8 cellular contexts compared by ENCODE assay signal in the genomic region with DNA sequence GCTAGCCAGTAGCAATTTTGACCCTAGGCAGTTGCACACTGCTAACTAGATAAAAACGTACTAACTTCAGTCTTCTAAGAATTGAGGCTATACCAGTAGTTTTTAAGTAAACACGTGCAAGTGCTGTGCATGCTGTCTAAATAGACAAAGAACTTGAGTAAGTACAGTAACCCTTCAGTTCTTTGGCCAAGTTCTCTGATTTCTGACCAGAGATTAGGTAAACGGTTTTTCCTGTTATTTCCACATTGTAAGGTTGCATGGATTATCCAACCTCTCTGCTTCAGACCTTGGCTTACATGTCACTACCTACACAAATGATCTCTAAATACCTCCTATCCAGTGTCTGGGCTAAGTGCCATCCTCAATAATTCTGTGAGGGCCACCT. TPM values are rescaled to one million over a fixed set of nuclear protein-coding genes. Genes with fewer than 3 reads are reported as not detected.
DNase-seq lines count a peak whose midpoint lies in the region; ATAC-seq lines count a peak whose summit lies in the region.

No MANE protein-coding gene starts in this region.

- peak overlapping the region; percentile 85 for H3K4me3 Mint-ChIP-seq in T-helper 1 cell treated with Interleukin-12 subunit alpha and Interleukin-12 subunit beta and Interleukin-4 antibody, amounts not matched to agents 30 μg/mL and 1 μg/mL, for 36 hours
- H3K4me3 Mint-ChIP-seq in activated T-helper 1 cell treated with anti-CD3 and anti-CD28 coated beads, Interleukin-12 subunit alpha, Interleukin-12 subunit beta, Interleukin-2, Interleukin-4 antibody, amounts not matched to agents 30 ng/mL and 10 ng/mL and 1 ng/mL, durations not matched to agents 14 hours and 24 hours and 36 hours = peak overlapping the region; percentile 86

- H3K27ac ChIP-seq in iPS-20b (ENCODE audit: low read length) = no peak overlapping the region
- H3K27ac ChIP-seq in stomach smooth muscle (ENCODE audit: low read length) = peak overlapping the region; percentile 64

- H3K9ac ChIP-seq in iPS-20b (ENCODE audit: low read depth, low read length) (peak overlapping the region; percentile 90), stomach smooth muscle (ENCODE audit: low read length in 2 of 2) (peak overlapping the region; percentile 48 to 65)

- no peaks in the 10 kb centered on the region for H3K36me3 Mint-ChIP-seq in T-helper 1 cell treated with Interleukin-12 subunit alpha and Interleukin-12 subunit beta and Interleukin-4 antibody, amounts not matched to agents 30 μg/mL and 1 μg/mL, for 36 hours (ENCODE audit: low read depth)
- peaks cover 6% of the 10 kb centered on the region for H3K36me3 Mint-ChIP-seq in activated T-helper 1 cell treated with anti-CD3 and anti-CD28 coated beads, Interleukin-12 subunit alpha, Interleukin-12 subunit beta, Interleukin-2, Interleukin-4 antibody, amounts not matched to agents 30 ng/mL and 10 ng/mL and 1 ng/mL, durations not matched to agents 14 hours and 24 hours and 36 hours (ENCODE audit: low read depth)

- H3K4me3 ChIP-seq in iPS-20b (ENCODE audit: low read length) (peak overlapping the region; percentile 89), stomach smooth muscle (ENCODE audit: low read length in 2 of 2) (peak overlapping the region; percentile 80 to 86)

- intact Hi-C loops in activated T-helper 1 cell treated with anti-CD3 and anti-CD28 coated beads, Interleukin-12 subunit alpha, Interleukin-12 subunit beta, Interleukin-2, Interleukin-4 antibody, amounts not matched to agents 30 ng/mL and 10 ng/mL and 1 ng/mL, durations not matched to agents 14 hours and 24 hours and 36 hours (cut with micrococcal nuclease) = loop anchor here (1.0 to 5.0 kb wide), 11 partner anchors 12 to 785 kb away; partner anchors contain the start of genes ACAP2, ATP13A3, LSG1 and PPP1R2

- H3K4me1 ChIP-seq in iPS-20b (ENCODE audit: insufficient read depth, low read length) (peaks cover 11% of the 10 kb centered on the region), stomach smooth muscle (ENCODE audit: control insufficient read depth, insufficient read depth, low read length) (peaks cover 28% of the 10 kb centered on the region)

- no peak for ATAC-seq in left lobe of liver

- H3K36me3 ChIP-seq in iPS-20b (ENCODE audit: insufficient read depth, low read depth, low read length) (peaks cover 15% of the 10 kb centered on the region), stomach smooth muscle (ENCODE audit: control insufficient read depth in 2 of 2, insufficient read depth in 2 of 2, low read length in 2 of 2) (no peaks in the 10 kb centered on the region)

- peak overlapping the region; percentile 79 for H3K27ac Mint-ChIP-seq in T-helper 1 cell treated with Interleukin-12 subunit alpha and Interleukin-12 subunit beta and Interleukin-4 antibody, amounts not matched to agents 30 μg/mL and 1 μg/mL, for 36 hours
- peak overlapping the region; percentile 91 for H3K27ac Mint-ChIP-seq in activated T-helper 1 cell treated with anti-CD3 and anti-CD28 coated beads, Interleukin-12 subunit alpha, Interleukin-12 subunit beta, Interleukin-2, Interleukin-4 antibody, amounts not matched to agents 30 ng/mL and 10 ng/mL and 1 ng/mL, durations not matched to agents 14 hours and 24 hours and 36 hours

- H3K27me3 ChIP-seq in iPS-20b (ENCODE audit: insufficient read depth, low read length) (no peaks in the 10 kb centered on the region), stomach smooth muscle (ENCODE audit: control insufficient read depth in 1 of 2, insufficient read depth in 2 of 2, low read length in 2 of 2) (no peaks in the 10 kb centered on the region)

- H3K9me3 Mint-ChIP-seq in T-helper 1 cell treated with Interleukin-12 subunit alpha and Interleukin-12 subunit beta and Interleukin-4 antibody, amounts not matched to agents 30 μg/mL and 1 μg/mL, for 36 hours = no peaks in the 10 kb centered on the region
- no peaks in the 10 kb centered on the region for H3K9me3 Mint-ChIP-seq in activated T-helper 1 cell treated with anti-CD3 and anti-CD28 coated beads, Interleukin-12 subunit alpha, Interleukin-12 subunit beta, Interleukin-2, Interleukin-4 antibody, amounts not matched to agents 30 ng/mL and 10 ng/mL and 1 ng/mL, durations not matched to agents 14 hours and 24 hours and 36 hours

- DNase-seq in T-helper 1 cell = no peak
- no peak for DNase-seq in activated T-helper 1 cell treated with anti-CD3 and anti-CD28 coated beads, Interleukin-12 subunit alpha, Interleukin-12 subunit beta, Interleukin-2, Interleukin-4 antibody, amounts not matched to agents 30 ng/mL and 10 ng/mL and 1 ng/mL, durations not matched to agents 14 hours and 24 hours and 36 hours (ENCODE audit: low spot score)
- no peak for DNase-seq in left lobe of liver (ENCODE audit: low spot score)
- DNase-seq in T-helper 9 cell = no peak
- no peak for DNase-seq in NOMO-1 (lab: John Stamatoyannopoulos, UW; ENCODE audit: unreplicated experiment in 2 of 2)

- H3K4me1 Mint-ChIP-seq in T-helper 1 cell treated with Interleukin-12 subunit alpha and Interleukin-12 subunit beta and Interleukin-4 antibody, amounts not matched to agents 30 μg/mL and 1 μg/mL, for 36 hours (ENCODE audit: low read depth) = peaks cover 20% of the 10 kb centered on the region
- peaks cover 30% of the 10 kb centered on the region for H3K4me1 Mint-ChIP-seq in activated T-helper 1 cell treated with anti-CD3 and anti-CD28 coated beads, Interleukin-12 subunit alpha, Interleukin-12 subunit beta, Interleukin-2, Interleukin-4 antibody, amounts not matched to agents 30 ng/mL and 10 ng/mL and 1 ng/mL, durations not matched to agents 14 hours and 24 hours and 36 hours (ENCODE audit: low read depth)

- H3K9me3 ChIP-seq in iPS-20b (ENCODE audit: insufficient read depth, low read depth, low read length) (no peaks in the 10 kb centered on the region), stomach smooth muscle (ENCODE audit: control insufficient read depth in 2 of 2, low read length in 2 of 2) (no peaks in the 10 kb centered on the region)

- no peaks in the 10 kb centered on the region for H3K27me3 Mint-ChIP-seq in T-helper 1 cell treated with Interleukin-12 subunit alpha and Interleukin-12 subunit beta and Interleukin-4 antibody, amounts not matched to agents 30 μg/mL and 1 μg/mL, for 36 hours (ENCODE audit: low read depth)
- no peaks in the 10 kb centered on the region for H3K27me3 Mint-ChIP-seq in activated T-helper 1 cell treated with anti-CD3 and anti-CD28 coated beads, Interleukin-12 subunit alpha, Interleukin-12 subunit beta, Interleukin-2, Interleukin-4 antibody, amounts not matched to agents 30 ng/mL and 10 ng/mL and 1 ng/mL, durations not matched to agents 14 hours and 24 hours and 36 hours (ENCODE audit: insufficient read depth)

RNA-seq across cellular contexts. Expression of gene XXYLT1, which starts 0.9 kb away (rescaled TPM):
- 14.5 and 14.9 TPM in 2 replicates for total RNA-seq in activated T-helper 1 cell treated with anti-CD3 and anti-CD28 coated beads, Interleukin-12 subunit alpha, Interleukin-12 subunit beta, Interleukin-2, Interleukin-4 antibody, amounts not matched to agents 30 ng/mL and 10 ng/mL and 1 ng/mL, durations not matched to agents 14 hours and 24 hours and 36 hours
- total RNA-seq in left lobe of liver = 2.8 TPM
